Comparison of ENCODE assay signal across 13 cellular contexts in the genomic region with DNA sequence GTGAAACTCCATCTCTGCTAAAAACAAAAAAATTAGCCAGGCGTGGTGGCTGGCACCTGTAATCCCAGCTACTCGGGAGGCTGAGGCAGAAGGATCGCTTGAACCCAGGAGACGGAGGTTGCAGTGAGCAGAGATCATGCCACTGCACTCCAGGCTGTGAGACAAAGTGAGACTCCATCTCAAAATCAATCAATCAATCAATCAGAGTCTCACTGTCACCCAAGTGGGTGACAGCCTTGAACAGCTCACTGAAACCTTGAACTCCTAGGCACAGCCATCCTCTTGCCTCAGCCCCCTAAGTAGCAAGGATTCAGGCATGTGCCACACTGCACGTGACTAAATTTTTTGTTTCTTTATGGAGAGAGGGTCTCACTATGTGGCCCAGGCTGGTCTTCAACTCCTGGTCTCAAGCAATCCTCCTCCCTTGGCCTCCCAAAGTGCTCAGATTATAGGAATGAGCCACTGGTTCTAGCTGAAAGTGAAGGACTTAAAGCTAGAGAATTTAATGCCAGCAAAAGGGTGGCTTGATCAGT. TPM values are rescaled to one million over a fixed set of nuclear protein-coding genes. Genes with fewer than 3 reads are reported as not detected.
DNase-seq lines count a peak whose midpoint lies in the region; ATAC-seq and TF ChIP-seq lines count a peak whose summit lies in the region.
"Had no signal": no experiment of that assay in that cellular context is flagged by ENCODE, and none has a peak within 500 bp of the region (broad histone marks: within the 10 kb centered on the region; RNA-seq: fewer than 3 reads in every experiment).

No MANE protein-coding gene starts in this region.

- H3K27me3 Mint-ChIP-seq in activated T-cell treated with anti-CD3 and anti-CD28 coated beads, Interleukin-2, amount 50 U/mL, for 24 hours: no peaks in the 10 kb centered on the region
- no peaks in the 10 kb centered on the region for H3K27me3 Mint-ChIP-seq in activated B cell treated with CpG ODN at 0.5 μM for 24 hours
- no peaks in the 10 kb centered on the region for H3K27me3 Mint-ChIP-seq in mesothelial cell of epicardium (ENCODE audit: low read depth)

- intact Hi-C loops in activated B cell treated with CpG ODN at 0.5 μM for 24 hours (cut with micrococcal nuclease): loop anchor here (2.0 kb wide), 1 partner anchor 14 kb away; no protein-coding TSS in a partner anchor

- TF ChIP-seq CTCF in activated B cell treated with CpG ODN at 0.5 μM for 24 hours (IDR thresholded peaks at IDR 0.05) (no peak), mesothelial cell of epicardium (IDR thresholded peaks at IDR 0.05; ENCODE audit: unreplicated experiment) (no peak)

- H3K4me1 Mint-ChIP-seq in activated T-cell treated with anti-CD3 and anti-CD28 coated beads, Interleukin-2, amount 50 U/mL, for 24 hours (ENCODE audit: low read depth): peaks cover 74% of the 10 kb centered on the region
- H3K4me1 Mint-ChIP-seq in activated B cell treated with CpG ODN at 0.5 μM for 24 hours: peaks cover 82% of the 10 kb centered on the region
- peaks cover 18% of the 10 kb centered on the region for H3K4me1 Mint-ChIP-seq in mesothelial cell of epicardium

- no peak overlapping the region for H3K4me3 Mint-ChIP-seq in activated T-cell treated with anti-CD3 and anti-CD28 coated beads, Interleukin-2, amount 50 U/mL, for 24 hours
- no peak overlapping the region for H3K4me3 Mint-ChIP-seq in activated B cell treated with CpG ODN at 0.5 μM for 24 hours
- H3K4me3 Mint-ChIP-seq in mesothelial cell of epicardium: no peak overlapping the region

- H3K9me3 Mint-ChIP-seq in activated T-cell treated with anti-CD3 and anti-CD28 coated beads, Interleukin-2, amount 50 U/mL, for 24 hours: no peaks in the 10 kb centered on the region
- H3K9me3 Mint-ChIP-seq in activated B cell treated with CpG ODN at 0.5 μM for 24 hours (no peaks in the 10 kb centered on the region), mesothelial cell of epicardium (no peaks in the 10 kb centered on the region)

- POLR2A ChIA-PET in activated B cell treated with CpG ODN at 0.5 μM for 24 hours (lab: Charles Lee): no interaction called here

- CTCF ChIA-PET in activated B cell treated with CpG ODN at 0.5 μM for 24 hours (lab: Charles Lee): no interaction called here

- H3K36me3 Mint-ChIP-seq in activated T-cell treated with anti-CD3 and anti-CD28 coated beads, Interleukin-2, amount 50 U/mL, for 24 hours (ENCODE audit: low read depth): peaks cover 62% of the 10 kb centered on the region
- H3K36me3 Mint-ChIP-seq in activated B cell treated with CpG ODN at 0.5 μM for 24 hours (ENCODE audit: low read depth) (peaks cover 27% of the 10 kb centered on the region), mesothelial cell of epicardium (peaks cover 8% of the 10 kb centered on the region)

- ATAC-seq in activated B cell treated with CpG ODN at 0.5 μM for 24 hours (ENCODE audit: low read depth) (no peak), GM21528 (IDR thresholded peaks at IDR 0.05; ENCODE audit: low FRiP score, unreplicated experiment) (no peak)

- peak overlapping the region; percentile 58 for H3K27ac ChIP-seq in substantia nigra (ENCODE audit: low read depth, low read length, poor library complexity, severe bottlenecking)
- H3K27ac ChIP-seq: brain microvascular endothelial cell had no signal

- no peak for DNase-seq in activated T-cell treated with anti-CD3 and anti-CD28 coated beads, Interleukin-2, amount 50 U/mL, for 24 hours
- no peak for DNase-seq in activated T-cell treated with anti-CD3 and anti-CD28 coated beads, Interleukin-2, amount 50 U/mL, for 1 hour
- no peak for DNase-seq in activated B cell treated with CpG ODN at 0.5 μM for 24 hours
- DNase-seq in mesothelial cell of epicardium (ENCODE audit: low spot score in 2 of 2, unreplicated experiment in 2 of 2): no peak
- DNase-seq in substantia nigra (lab: John Stamatoyannopoulos, UW): no peak
- DNase-seq in anterior cingulate cortex (lab: John Stamatoyannopoulos, UW): no peak
- no peak for DNase-seq in NCI-H510A (lab: John Stamatoyannopoulos, UW)
- DNase-seq: activated CD8-positive, alpha-beta memory T cell treated with anti-CD3 and anti-CD28 coated beads for 24 hours; brain microvascular endothelial cell; GDM1; islet precursor cell; NCI-H526 had no signal

- H3K27ac Mint-ChIP-seq in activated T-cell treated with anti-CD3 and anti-CD28 coated beads, Interleukin-2, amount 50 U/mL, for 24 hours: peak overlapping the region; percentile 73
- H3K27ac Mint-ChIP-seq in activated B cell treated with CpG ODN at 0.5 μM for 24 hours (peak overlapping the region; percentile 79), mesothelial cell of epicardium (peak overlapping the region; percentile 64)

RNA-seq across cellular contexts. Expression of gene GNB1, which starts 44.4 kb away (rescaled TPM):
- 266 and 302 TPM in 2 replicates for total RNA-seq in activated B cell treated with CpG ODN at 0.5 μM for 24 hours
- total RNA-seq in mesothelial cell of epicardium: 272 to 289 TPM (median 283 TPM) in 3 replicates
